Comparison of ENCODE assay signal across 10 cellular contexts in the genomic region with DNA sequence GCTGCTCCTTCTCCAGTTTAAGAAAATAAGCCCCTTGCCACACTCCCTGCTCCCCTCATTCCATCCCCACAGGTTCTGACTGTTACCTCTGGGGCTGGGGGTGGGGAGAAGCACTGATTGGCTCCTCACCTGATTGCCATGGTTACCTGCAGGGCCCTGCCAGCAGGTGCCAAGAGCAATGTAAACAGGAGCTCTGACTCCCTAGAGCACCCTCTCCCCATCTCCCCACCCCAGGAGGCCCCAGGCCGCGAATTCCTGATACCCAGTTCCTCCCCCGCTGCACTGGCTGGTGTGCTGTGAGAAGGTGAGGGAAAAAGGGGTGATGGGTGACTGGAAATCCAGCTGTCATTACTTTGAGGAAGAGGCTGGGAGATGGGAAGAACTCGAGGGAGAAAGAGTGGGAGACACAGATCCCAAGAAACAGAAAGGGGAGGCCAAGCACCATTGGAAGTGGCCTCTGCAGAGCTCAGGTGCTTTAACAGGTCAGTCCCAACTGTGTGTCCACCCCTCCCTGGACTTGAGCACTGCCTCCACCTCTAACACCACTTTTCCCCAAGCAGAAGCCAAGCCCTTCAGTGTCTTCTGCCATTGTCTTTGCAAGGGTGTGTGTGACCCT. TPM values are rescaled to one million over a fixed set of nuclear protein-coding genes. Genes with fewer than 3 reads are reported as not detected.
DNase-seq lines count a peak whose midpoint lies in the region; ATAC-seq and TF ChIP-seq lines count a peak whose summit lies in the region.
"Had no signal": no experiment of that assay in that cellular context is flagged by ENCODE, and none has a peak within 500 bp of the region (broad histone marks: within the 10 kb centered on the region; RNA-seq: fewer than 3 reads in every experiment).

No MANE protein-coding gene starts in this region.

- no peak overlapping the region for H3K4me3 ChIP-seq in H7 (ENCODE audit: insufficient read depth, low read depth, low read length)
- no peak overlapping the region for H3K4me3 ChIP-seq in neural progenitor cell
- H3K4me3 ChIP-seq in CD8-positive, alpha-beta T cell (ENCODE audit: low read depth, low read length) = no peak overlapping the region

- peaks cover 11% of the 10 kb centered on the region for H3K36me3 ChIP-seq in H7 (replicated peaks; ENCODE audit: control insufficient read depth, insufficient read depth, low read length)
- H3K36me3 ChIP-seq in neural progenitor cell = no peaks in the 10 kb centered on the region
- H3K36me3 ChIP-seq in CD8-positive, alpha-beta T cell (ENCODE audit: insufficient read depth, low read length) = no peaks in the 10 kb centered on the region

- CTCF ChIA-PET in CD8-positive, alpha-beta T cell (lab: Charles Lee) = interaction anchor here (0.7 to 3.8 kb wide), 3 partner anchors 9 to 501 kb away, joined by 3 to 19 read pairs (median 3); a partner anchor contains a TSS

- H3K9me3 ChIP-seq in neural progenitor cell (ENCODE audit: low read depth) = no peaks in the 10 kb centered on the region
- H3K9me3 ChIP-seq in CD8-positive, alpha-beta T cell (ENCODE audit: low read length) = no peaks in the 10 kb centered on the region

- peaks cover 97% of the 10 kb centered on the region for H3K79me2 ChIP-seq in neural progenitor cell (ENCODE audit: low read depth)

- peaks cover 10% of the 10 kb centered on the region for H3F3A ChIP-seq in neural progenitor cell (ENCODE audit: low read depth)

- H3K4me2 ChIP-seq in neural progenitor cell = peak overlapping the region; percentile 13

- H3K27me3 ChIP-seq in H7 (ENCODE audit: control insufficient read depth, insufficient read depth, low read length) = no peaks in the 10 kb centered on the region
- no peaks in the 10 kb centered on the region for H3K27me3 ChIP-seq in neural progenitor cell
- peaks cover 15% of the 10 kb centered on the region for H3K27me3 ChIP-seq in CD8-positive, alpha-beta T cell (ENCODE audit: insufficient read depth, low read length)

- peaks cover 17% of the 10 kb centered on the region for H3K4me1 ChIP-seq in neural progenitor cell
- peaks cover 19% of the 10 kb centered on the region for H3K4me1 ChIP-seq in CD8-positive, alpha-beta T cell (ENCODE audit: insufficient read depth, low read length)

- DNase-seq in H7 (peak; percentile 86), NCI-H1436 treated with DMSO at 0.1 percent for 48 hours (lab: John Stamatoyannopoulos, UW) (peak; percentile 78), neural progenitor cell (ENCODE audit: low spot score) (no peak), HCEC 1CT (no peak)
- DNase-seq in CD8-positive, alpha-beta T cell = no peak
- no peak for DNase-seq in stimulated activated CD4-positive, alpha-beta T cell treated with anti-CD3 and anti-CD28 coated beads, Interleukin-15, amount 100 ng/mL, for 24 hours
- DNase-seq: activated CD4-positive, alpha-beta T cell treated with anti-CD3 and anti-CD28 coated beads, Interleukin-2, amount 50 U/mL, for 1 hour had no signal

- TF ChIP-seq CTCF in brain (conservative IDR thresholded peaks at IDR 0.05) = no peak
- no peak for TF ChIP-seq CTCF in neural progenitor cell (IDR thresholded peaks at IDR 0.05)
- no peak for TF ChIP-seq CTCF in CD8-positive, alpha-beta T cell (IDR thresholded peaks at IDR 0.05)

- ATAC-seq in CD8-positive, alpha-beta T cell = no peak
- ATAC-seq in HG03565 (IDR thresholded peaks at IDR 0.05; ENCODE audit: unreplicated experiment) = no peak
- ATAC-seq: stimulated activated memory B cell treated with anti-CD40 and anti-IgM and Interleukin-4, amounts not matched to agents 10 μg/mL and 1 μg/mL and 100 μg/mL, for 72 hours had no signal

- H3K4me1 Mint-ChIP-seq in brain (peaks cover 66% of the 10 kb centered on the region), neural progenitor cell (peaks cover 54% of the 10 kb centered on the region)
- H3K4me1 Mint-ChIP-seq in CD8-positive, alpha-beta T cell (ENCODE audit: low read depth) = peaks cover 15% of the 10 kb centered on the region

- no peak overlapping the region for H3K27ac ChIP-seq in neural progenitor cell
- H3K27ac ChIP-seq in CD8-positive, alpha-beta T cell (ENCODE audit: low read depth, low read length) = no peak overlapping the region

- H3K36me3 Mint-ChIP-seq in brain (peaks cover 32% of the 10 kb centered on the region), neural progenitor cell (peaks cover 7% of the 10 kb centered on the region)
- no peaks in the 10 kb centered on the region for H3K36me3 Mint-ChIP-seq in CD8-positive, alpha-beta T cell
- H3K36me3 Mint-ChIP-seq: stimulated activated memory B cell treated with anti-CD40 and anti-IgM and Interleukin-4, amounts not matched to agents 10 μg/mL and 1 μg/mL and 100 μg/mL, for 72 hours had no signal

- POLR2A ChIA-PET in CD8-positive, alpha-beta T cell (lab: Charles Lee) = interaction anchor here (1.0 kb wide), 1 partner anchor 67 kb away, joined by 3 read pairs; no protein-coding TSS in a partner anchor

- H3K27me3 Mint-ChIP-seq in brain (peaks cover 4% of the 10 kb centered on the region), neural progenitor cell (ENCODE audit: insufficient read depth, low read depth) (peaks cover 8% of the 10 kb centered on the region)
- H3K27me3 Mint-ChIP-seq in CD8-positive, alpha-beta T cell (ENCODE audit: low read depth) = peaks cover 31% of the 10 kb centered on the region

- intact Hi-C loops in CD8-positive, alpha-beta T cell (cut with DNase I, micrococcal nuclease) = no loop called here

- H4K20me1 ChIP-seq in neural progenitor cell (ENCODE audit: low read depth) = peaks cover 88% of the 10 kb centered on the region

- H3K27ac Mint-ChIP-seq in brain (peak overlapping the region; percentile 89 to 96 (median 93)), neural progenitor cell (no peak overlapping the region)
- no peak overlapping the region for H3K27ac Mint-ChIP-seq in CD8-positive, alpha-beta T cell
- H3K27ac Mint-ChIP-seq: stimulated activated memory B cell treated with anti-CD40 and anti-IgM and Interleukin-4, amounts not matched to agents 10 μg/mL and 1 μg/mL and 100 μg/mL, for 72 hours had no signal

- H3K9me3 Mint-ChIP-seq in brain (no peaks in the 10 kb centered on the region), neural progenitor cell (no peaks in the 10 kb centered on the region)
- H3K9me3 Mint-ChIP-seq in CD8-positive, alpha-beta T cell = no peaks in the 10 kb centered on the region
- H3K9me3 Mint-ChIP-seq: stimulated activated memory B cell treated with anti-CD40 and anti-IgM and Interleukin-4, amounts not matched to agents 10 μg/mL and 1 μg/mL and 100 μg/mL, for 72 hours had no signal

- H3K9ac ChIP-seq in neural progenitor cell = no peak overlapping the region

- H3K4me3 Mint-ChIP-seq in brain (peak overlapping the region; percentile 68 to 94 (median 73)), neural progenitor cell (peak overlapping the region; percentile 71)
- no peak overlapping the region for H3K4me3 Mint-ChIP-seq in CD8-positive, alpha-beta T cell
- H3K4me3 Mint-ChIP-seq: stimulated activated memory B cell treated with anti-CD40 and anti-IgM and Interleukin-4, amounts not matched to agents 10 μg/mL and 1 μg/mL and 100 μg/mL, for 72 hours had no signal

- no peak overlapping the region for H2AFZ ChIP-seq in neural progenitor cell (replicated peaks)

RNA-seq across cellular contexts. Expression of a gene that starts 4.5 kb away (rescaled TPM):
- total RNA-seq in H7 (2014; rRNA removed; shearing (Covaris generic)) = 19.3 and 27.0 TPM in 2 replicates
- 88.3 TPM for polyA plus RNA-seq in brain (ENCODE audit: insufficient read depth, low read depth, low replicate concordance)
- 16.7 and 23.8 TPM in 2 replicates for total RNA-seq in neural progenitor cell (ENCODE audit: low replicate concordance)
- total RNA-seq in CD8-positive, alpha-beta T cell = not detected

RNA-seq across cellular contexts. Expression of a gene that starts 8.9 kb away (rescaled TPM):
- total RNA-seq in H7 (2014; rRNA removed; shearing (Covaris generic)) = 514 and 530 TPM in 2 replicates
- 278 TPM for polyA plus RNA-seq in brain (ENCODE audit: insufficient read depth, low read depth, low replicate concordance)
- total RNA-seq in neural progenitor cell (ENCODE audit: low replicate concordance) = 127 and 141 TPM in 2 replicates
- total RNA-seq in CD8-positive, alpha-beta T cell = 10 to 100 TPM; 53.6 to 64.2 TPM

RNA-seq across cellular contexts. Expression of a gene that starts 13.5 kb away (rescaled TPM):
- total RNA-seq in H7 (2014; rRNA removed; shearing (Covaris generic)) = 2.9 TPM in 2 replicates
- 38.7 TPM for polyA plus RNA-seq in brain (ENCODE audit: insufficient read depth, low read depth, low replicate concordance)
- total RNA-seq in neural progenitor cell (ENCODE audit: low replicate concordance) = 0.60 and 1.0 TPM in 2 replicates
- total RNA-seq in CD8-positive, alpha-beta T cell = 1 to 10 TPM; 3.5 to 5.7 TPM

RNA-seq across cellular contexts. Expression of a gene that starts 38.6 kb away (rescaled TPM):
- total RNA-seq in H7 (2014; rRNA removed; shearing (Covaris generic)) = 17.8 and 22.1 TPM in 2 replicates
- polyA plus RNA-seq in brain (ENCODE audit: insufficient read depth, low read depth, low replicate concordance) = 50.9 TPM
- total RNA-seq in neural progenitor cell (ENCODE audit: low replicate concordance) = 7.4 and 24.4 TPM in 2 replicates
- total RNA-seq in CD8-positive, alpha-beta T cell = 100 to 1,000 TPM; 313 to 316 TPM

RNA-seq across cellular contexts. Expression of a gene that starts 55.7 kb away (rescaled TPM):
- total RNA-seq in H7 (2014; rRNA removed; shearing (Covaris generic)) = 48.5 and 51.7 TPM in 2 replicates
- polyA plus RNA-seq in brain (ENCODE audit: insufficient read depth, low read depth, low replicate concordance) = 90.8 TPM
- 45.6 and 81.1 TPM in 2 replicates for total RNA-seq in neural progenitor cell (ENCODE audit: low replicate concordance)
- total RNA-seq in CD8-positive, alpha-beta T cell = 10 to 100 TPM in 1 of 2 experiments, 1 to 10 TPM in 1; 9.9 to 13.0 TPM

Comparison
In these comparisons a context has a peak if more than half of its experiments do, and no peak if none do; other contexts are left out.
1. DNase-seq: peak in H7 (single experiment) and NCI-H1436 treated with DMSO at 0.1 percent for 48 hours (single experiment); none in neural progenitor cell (single experiment), CD8-positive, alpha-beta T cell (0 of 7), HCEC 1CT (single experiment) and stimulated activated CD4-positive, alpha-beta T cell treated with anti-CD3 and anti-CD28 coated beads, Interleukin-15, amount 100 ng/mL, for 24 hours (single experiment).
2. H3K27ac Mint-ChIP-seq: peak in brain (5 of 5); none in neural progenitor cell (single experiment) and CD8-positive, alpha-beta T cell (single experiment).
3. RNA of a gene that starts 4.5 kb away (total RNA-seq): 19.3 to 27.0 TPM in H7 and 16.7 to 23.8 TPM in neural progenitor cell; not detected in CD8-positive, alpha-beta T cell; every median in the first group is over 10 times any median in the second.